27 cellular contexts compared by ENCODE assay signal in genomic region chr20:3971145-3971544, GRCh38.
"Had no signal": no experiment of that assay in that cellular context is flagged by ENCODE, and none has a peak within 500 bp of the region (broad histone marks: within the 10 kb centered on the region; RNA-seq: fewer than 3 reads in every experiment).

No MANE protein-coding gene starts in this region.

- H3K27ac ChIP-seq: breast epithelium, gastroesophageal sphincter, neural progenitor cell, uterus had no signal

- H2AFZ ChIP-seq: neural progenitor cell had no signal

- DNase-seq: activated B cell treated with CpG ODN at 0.5 μM for 24 hours; activated CD4-positive, alpha-beta T cell treated with anti-CD3 and anti-CD28 coated beads for 36 hours; activated CD4-positive, alpha-beta T cell treated with anti-CD3 and anti-CD28 coated beads, Interleukin-2, amount 50 U/mL, for 4 hours; activated naive CD4-positive, alpha-beta T cell; activated T-cell treated with anti-CD3 and anti-CD28 coated beads for 4 hours; activated T-cell treated with anti-CD3 and anti-CD28 coated beads, Interleukin-2, amount 50 U/mL, for 72 hours; central memory CD4-positive, alpha-beta T cell; effector CD4-positive, alpha-beta T cell; erythroblast; head of caudate nucleus; hippocampal formation; immature natural killer cell; kidney; midbrain; naive thymus-derived CD8-positive, alpha-beta T cell; posterior cingulate gyrus; right cardiac atrium; stimulated activated CD4-positive, alpha-beta T cell treated with anti-CD3 and anti-CD28 coated beads, Interleukin-2, amount 100 ng/mL, for 48 hours; stimulated activated naive CD4-positive, alpha-beta T cell treated with Interleukin-2 at 50 U/mL for 16 hours; T-helper 1 cell; uterus had no signal

- H3K4me1 ChIP-seq: breast epithelium, gastroesophageal sphincter, neural progenitor cell, uterus had no signal

- H3K4me3 ChIP-seq: breast epithelium, gastroesophageal sphincter, neural progenitor cell, uterus had no signal

- H3K27me3 Mint-ChIP-seq: activated B cell treated with CpG ODN at 0.5 μM for 24 hours; activated CD4-positive, alpha-beta T cell treated with anti-CD3 and anti-CD28 coated beads for 36 hours; naive thymus-derived CD8-positive, alpha-beta T cell; type B pancreatic cell had no signal

- H3K4me1 Mint-ChIP-seq: activated B cell treated with CpG ODN at 0.5 μM for 24 hours, immature natural killer cell, neural progenitor cell had no signal

- H3K4me3 Mint-ChIP-seq: activated B cell treated with CpG ODN at 0.5 μM for 24 hours; activated CD4-positive, alpha-beta T cell treated with anti-CD3 and anti-CD28 coated beads for 36 hours; activated T-cell treated with anti-CD3 and anti-CD28 coated beads, Interleukin-2, amount 50 U/mL, for 72 hours; immature natural killer cell; naive thymus-derived CD8-positive, alpha-beta T cell; neural progenitor cell; T-helper 2 cell treated with Interferon-gamma antibody and Interleukin-4, amounts not matched to agents 5 μg/mL and 100 μg/mL, for 36 hours; type B pancreatic cell had no signal

- H3K4me2 ChIP-seq: neural progenitor cell had no signal

- H3K9me3 Mint-ChIP-seq: activated B cell treated with CpG ODN at 0.5 μM for 24 hours; activated naive CD4-positive, alpha-beta T cell treated with anti-CD3 and anti-CD28 coated beads, Interleukin-2, amount 50 U/mL, for 72 hours; activated T-cell treated with anti-CD3 and anti-CD28 coated beads, Interleukin-2, amount 50 U/mL, for 72 hours; immature natural killer cell; naive thymus-derived CD8-positive, alpha-beta T cell; T-helper 2 cell treated with Interferon-gamma antibody and Interleukin-4, amounts not matched to agents 5 μg/mL and 100 μg/mL, for 36 hours; type B pancreatic cell had no signal

- H3K36me3 ChIP-seq: breast epithelium, gastroesophageal sphincter, neural progenitor cell, uterus had no signal

- H3K27ac Mint-ChIP-seq: activated B cell treated with CpG ODN at 0.5 μM for 24 hours; activated CD4-positive, alpha-beta T cell treated with anti-CD3 and anti-CD28 coated beads for 36 hours; activated naive CD4-positive, alpha-beta T cell treated with anti-CD3 and anti-CD28 coated beads, Interleukin-2, amount 50 U/mL, for 72 hours; immature natural killer cell; naive thymus-derived CD8-positive, alpha-beta T cell; neural progenitor cell; T-helper 2 cell treated with Interferon-gamma antibody and Interleukin-4, amounts not matched to agents 5 μg/mL and 100 μg/mL, for 36 hours had no signal

- ATAC-seq: activated CD4-positive, alpha-beta T cell treated with anti-CD3 and anti-CD28 coated beads for 36 hours; activated naive CD4-positive, alpha-beta T cell treated with anti-CD3 and anti-CD28 coated beads, Interleukin-2, amount 50 U/mL, for 72 hours; activated T-cell treated with anti-CD3 and anti-CD28 coated beads, Interleukin-2, amount 50 U/mL, for 72 hours; gastroesophageal sphincter; naive thymus-derived CD8-positive, alpha-beta T cell; right cardiac atrium had no signal

- H3K27me3 ChIP-seq: breast epithelium, gastroesophageal sphincter, neural progenitor cell, uterus had no signal
